ENCODE assay signal across 1 cellular context in genomic region chr12:91973813-91974212, GRCh38.
TF ChIP-seq lines count a peak whose summit lies in the region.

No MANE protein-coding gene starts in this region.

TF ChIP-seq in IMR-90, 13 proteins besides CTCF, POLR2A, EP300 and RAD21:
- no peak for TF ChIP-seq FOS (IDR thresholded peaks at IDR 0.05; ENCODE audit: low read depth, low read length)
- no peak for TF ChIP-seq MXI1 (IDR thresholded peaks at IDR 0.05; ENCODE audit: borderline replicate concordance, low read depth, low read length)
- TF ChIP-seq NFE2L2 (IDR thresholded peaks at IDR 0.05; ENCODE audit: low read depth, low read length), result no peak
- TF ChIP-seq CEBPB (IDR thresholded peaks at IDR 0.05; ENCODE audit: low read depth, low read length), result no peak
- TF ChIP-seq BHLHE40 (IDR thresholded peaks at IDR 0.05; ENCODE audit: low read depth, low read length), result no peak
- no peak for TF ChIP-seq CHD1 (IDR thresholded peaks at IDR 0.05; ENCODE audit: low read depth, low read length)
- no peak for TF ChIP-seq ELK1 (IDR thresholded peaks at IDR 0.05; ENCODE audit: borderline replicate concordance, low read depth, low read length)
- TF ChIP-seq, protein P1, sequence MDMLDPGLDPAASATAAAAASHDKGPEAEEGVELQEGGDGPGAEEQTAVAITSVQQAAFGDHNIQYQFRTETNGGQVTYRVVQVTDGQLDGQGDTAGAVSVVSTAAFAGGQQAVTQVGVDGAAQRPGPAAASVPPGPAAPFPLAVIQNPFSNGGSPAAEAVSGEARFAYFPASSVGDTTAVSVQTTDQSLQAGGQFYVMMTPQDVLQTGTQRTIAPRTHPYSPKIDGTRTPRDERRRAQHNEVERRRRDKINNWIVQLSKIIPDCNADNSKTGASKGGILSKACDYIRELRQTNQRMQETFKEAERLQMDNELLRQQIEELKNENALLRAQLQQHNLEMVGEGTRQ (IDR thresholded peaks at IDR 0.05; ENCODE audit: low read depth, low read length), result no peak
- no peak for TF ChIP-seq RCOR1 (IDR thresholded peaks at IDR 0.05; ENCODE audit: insufficient replicate concordance, low read length)
- TF ChIP-seq SMC3 (IDR thresholded peaks at IDR 0.05; ENCODE audit: low read depth, low read length), result no peak
- TF ChIP-seq MAFK (IDR thresholded peaks at IDR 0.05; ENCODE audit: low read depth, low read length), result no peak
- TF ChIP-seq MAZ (IDR thresholded peaks at IDR 0.05; ENCODE audit: borderline replicate concordance, low read depth, low read length), result no peak
- no peak for TF ChIP-seq RFX5 (IDR thresholded peaks at IDR 0.05; ENCODE audit: low read depth, low read length)
